ENCODE assay signal across 36 cellular contexts in the genomic region with DNA sequence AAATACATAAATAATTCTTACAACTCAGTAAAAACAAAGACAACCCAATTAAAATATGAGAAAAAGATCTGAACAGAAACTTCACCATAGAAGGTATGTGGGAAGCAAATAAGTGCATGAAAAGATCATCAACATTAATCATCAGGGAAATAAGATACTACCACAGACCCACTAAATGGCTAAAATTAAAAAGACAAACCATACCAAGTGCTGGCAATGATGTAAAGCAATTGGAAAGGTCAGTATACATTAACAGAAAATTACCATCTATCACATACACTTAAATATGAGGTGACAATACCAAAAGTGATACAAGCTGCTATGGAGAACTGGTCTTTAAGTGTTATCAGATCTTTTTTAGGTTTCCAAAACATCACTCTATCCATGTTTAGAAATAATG. TPM values are rescaled to one million over a fixed set of nuclear protein-coding genes. Genes with fewer than 3 reads are reported as not detected.
"Had no signal": no experiment of that assay in that cellular context is flagged by ENCODE, and none has a peak within 500 bp of the region (broad histone marks: within the 10 kb centered on the region; RNA-seq: fewer than 3 reads in every experiment).

No MANE protein-coding gene starts in this region.

- FAIRE-seq: bronchial epithelial cell, TTC549 had no signal

- H3K4me1 Mint-ChIP-seq: activated naive CD4-positive, alpha-beta T cell treated with anti-CD3 and anti-CD28 coated beads, Interleukin-2, amount 50 U/mL, for 24 hours; brain had no signal

- H3K27ac ChIP-seq: ascending aorta, cardiac muscle cell, VCaP had no signal

- H3K27ac Mint-ChIP-seq: activated B cell treated with CpG ODN at 0.5 μM for 24 hours; activated CD4-positive, alpha-beta memory T cell treated with anti-CD3 and anti-CD28 coated beads for 36 hours; activated CD4-positive, alpha-beta T cell treated with anti-CD3 and anti-CD28 coated beads, Interleukin-2, amount 10 ng/mL, durations not matched to agents 24 days and 14 days; activated CD8-positive, alpha-beta T cell treated with anti-CD3 and anti-CD28 coated beads for 36 hours; activated naive CD4-positive, alpha-beta T cell treated with anti-CD3 and anti-CD28 coated beads, Interleukin-2, amount 10 ng/mL, durations not matched to agents 7 days and 5 days; activated naive CD4-positive, alpha-beta T cell treated with anti-CD3 and anti-CD28 coated beads, Interleukin-2, amount 50 U/mL, for 24 hours; activated naive CD8-positive, alpha-beta T cell; activated naive CD8-positive, alpha-beta T cell treated with anti-CD3 and anti-CD28 coated beads, Interleukin-2, amount 10 ng/mL, durations not matched to agents 7 days and 5 days; activated naive CD8-positive, alpha-beta T cell treated with anti-CD3 and anti-CD28 coated beads, Interleukin-2, amount 50 U/mL, for 24 hours; activated T-helper 2 cell treated with anti-CD3 and anti-CD28 coated beads, Interferon-gamma antibody, Interleukin-2, Interleukin-4, amounts not matched to agents 10 μg/mL and 5 μg/mL and 100 μg/mL, durations not matched to agents 14 hours and 24 hours and 36 hours; brain; T-helper 1 cell treated with Interleukin-12 subunit alpha and Interleukin-12 subunit beta and Interleukin-4 antibody, amounts not matched to agents 30 μg/mL and 1 μg/mL, for 36 hours; T-helper 2 cell treated with Interferon-gamma antibody and Interleukin-4, amounts not matched to agents 5 μg/mL and 100 μg/mL, for 36 hours had no signal

- H3K9me3 Mint-ChIP-seq: activated CD4-positive, alpha-beta T cell treated with anti-CD3 and anti-CD28 coated beads, Interleukin-2, amount 10 ng/mL, durations not matched to agents 24 days and 14 days; activated CD8-positive, alpha-beta T cell treated with anti-CD3 and anti-CD28 coated beads for 36 hours; activated naive CD4-positive, alpha-beta T cell treated with anti-CD3 and anti-CD28 coated beads, Interleukin-2, amount 10 ng/mL, durations not matched to agents 7 days and 5 days; activated naive CD4-positive, alpha-beta T cell treated with anti-CD3 and anti-CD28 coated beads, Interleukin-2, amount 50 U/mL, for 24 hours; activated naive CD8-positive, alpha-beta T cell treated with anti-CD3 and anti-CD28 coated beads, Interleukin-2, amount 10 ng/mL, durations not matched to agents 7 days and 5 days; activated naive CD8-positive, alpha-beta T cell treated with anti-CD3 and anti-CD28 coated beads, Interleukin-2, amount 50 U/mL, for 24 hours; T-helper 1 cell treated with Interleukin-12 subunit alpha and Interleukin-12 subunit beta and Interleukin-4 antibody, amounts not matched to agents 30 μg/mL and 1 μg/mL, for 36 hours; T-helper 2 cell treated with Interferon-gamma antibody and Interleukin-4, amounts not matched to agents 5 μg/mL and 100 μg/mL, for 36 hours had no signal

- H3K9me3 ChIP-seq: ascending aorta had no signal

- H3K36me3 Mint-ChIP-seq: activated naive CD4-positive, alpha-beta T cell treated with anti-CD3 and anti-CD28 coated beads, Interleukin-2, amount 10 ng/mL, durations not matched to agents 7 days and 5 days; activated naive CD4-positive, alpha-beta T cell treated with anti-CD3 and anti-CD28 coated beads, Interleukin-2, amount 50 U/mL, for 24 hours; activated naive CD8-positive, alpha-beta T cell treated with anti-CD3 and anti-CD28 coated beads, Interleukin-2, amount 10 ng/mL, durations not matched to agents 7 days and 5 days had no signal

- H3K36me3 ChIP-seq: ascending aorta, cardiac muscle cell had no signal

- DNase-seq: activated B cell treated with CpG ODN at 0.5 μM for 24 hours; activated CD4-positive, alpha-beta memory T cell treated with anti-CD3 and anti-CD28 coated beads for 36 hours; activated CD4-positive, alpha-beta T cell treated with anti-CD3 and anti-CD28 coated beads for 4 hours; activated CD4-positive, alpha-beta T cell treated with anti-CD3 and anti-CD28 coated beads, Interleukin-2, amount 10 ng/mL, durations not matched to agents 24 days and 14 days; activated CD4-positive, alpha-beta T cell treated with anti-CD3 and anti-CD28 coated beads, Interleukin-2, amount 50 U/mL, for 1 hour; activated CD4-positive, alpha-beta T cell treated with anti-CD3 and anti-CD28 coated beads, Interleukin-2, amount 50 U/mL, for 4 hours; activated CD4-positive, CD25-positive, alpha-beta regulatory T cell treated with anti-CD3 and anti-CD28 coated beads, Interleukin-2, amount 50 U/mL, for 72 hours; activated CD8-positive, alpha-beta memory T cell treated with anti-CD3 and anti-CD28 coated beads, Interleukin-2, amount 50 U/mL, for 4 hours; activated CD8-positive, alpha-beta T cell treated with anti-CD3 and anti-CD28 coated beads for 36 hours; activated effector memory CD4-positive, alpha-beta T cell treated with Interleukin-2 at 50 U/mL for 16 hours; activated gamma-delta T cell; activated naive CD4-positive, alpha-beta T cell treated with anti-CD3 and anti-CD28 coated beads, Interleukin-2, amount 10 ng/mL, durations not matched to agents 7 days and 5 days; activated naive CD4-positive, alpha-beta T cell treated with Interleukin-2 at 50 U/mL for 16 hours; activated naive CD8-positive, alpha-beta T cell treated with anti-CD3 and anti-CD28 coated beads, Interleukin-2, amount 10 ng/mL, durations not matched to agents 7 days and 5 days; activated naive CD8-positive, alpha-beta T cell treated with anti-CD3 and anti-CD28 coated beads, Interleukin-2, amount 50 U/mL, for 24 hours; activated T-cell treated with anti-CD3 and anti-CD28 coated beads for 4 hours; activated T-cell treated with anti-CD3 and anti-CD28 coated beads, Interleukin-2, amount 50 U/mL, for 1 hour; activated T-cell treated with anti-CD3 and anti-CD28 coated beads, Interleukin-2, amount 50 U/mL, for 48 hours; amygdala; anterior cingulate cortex; caudate nucleus; T-helper 1 cell; T-helper 2 cell; T-helper 9 cell had no signal

- H3K27me3 Mint-ChIP-seq: activated B cell treated with CpG ODN at 0.5 μM for 24 hours, brain had no signal

- H3K27me3 ChIP-seq: ascending aorta, cardiac muscle cell had no signal

- H3K4me1 ChIP-seq: ascending aorta had no signal

- ATAC-seq: activated CD8-positive, alpha-beta T cell treated with anti-CD3 and anti-CD28 coated beads for 36 hours; activated naive CD8-positive, alpha-beta T cell treated with anti-CD3 and anti-CD28 coated beads, Interleukin-2, amount 50 U/mL, for 24 hours had no signal

- H3K4me3 ChIP-seq: ascending aorta, cardiac muscle cell had no signal

- H3K4me3 Mint-ChIP-seq: activated B cell treated with CpG ODN at 0.5 μM for 24 hours; activated CD4-positive, alpha-beta memory T cell treated with anti-CD3 and anti-CD28 coated beads for 36 hours; activated CD4-positive, alpha-beta T cell treated with anti-CD3 and anti-CD28 coated beads, Interleukin-2, amount 10 ng/mL, durations not matched to agents 24 days and 14 days; activated CD8-positive, alpha-beta T cell treated with anti-CD3 and anti-CD28 coated beads for 36 hours; activated naive CD4-positive, alpha-beta T cell treated with anti-CD3 and anti-CD28 coated beads, Interleukin-2, amount 10 ng/mL, durations not matched to agents 7 days and 5 days; activated naive CD4-positive, alpha-beta T cell treated with anti-CD3 and anti-CD28 coated beads, Interleukin-2, amount 50 U/mL, for 24 hours; activated naive CD8-positive, alpha-beta T cell; activated naive CD8-positive, alpha-beta T cell treated with anti-CD3 and anti-CD28 coated beads, Interleukin-2, amount 10 ng/mL, durations not matched to agents 7 days and 5 days; activated naive CD8-positive, alpha-beta T cell treated with anti-CD3 and anti-CD28 coated beads, Interleukin-2, amount 50 U/mL, for 24 hours; brain; T-helper 1 cell treated with Interleukin-12 subunit alpha and Interleukin-12 subunit beta and Interleukin-4 antibody, amounts not matched to agents 30 μg/mL and 1 μg/mL, for 36 hours; T-helper 2 cell treated with Interferon-gamma antibody and Interleukin-4, amounts not matched to agents 5 μg/mL and 100 μg/mL, for 36 hours had no signal

RNA-seq across cellular contexts. Expression of a gene that starts 44.7 kb away (rescaled TPM):
- total RNA-seq: activated B cell treated with CpG ODN at 0.5 μM for 24 hours; activated CD4-positive, alpha-beta memory T cell treated with anti-CD3 and anti-CD28 coated beads for 36 hours; activated CD4-positive, alpha-beta T cell treated with anti-CD3 and anti-CD28 coated beads, Interleukin-2, amount 10 ng/mL, durations not matched to agents 24 days and 14 days; activated CD8-positive, alpha-beta memory T cell treated with anti-CD3 and anti-CD28 coated beads for 36 hours; activated CD8-positive, alpha-beta T cell treated with anti-CD3 and anti-CD28 coated beads for 36 hours; activated naive CD8-positive, alpha-beta T cell treated with anti-CD3 and anti-CD28 coated beads, Interleukin-2, amount 10 ng/mL, durations not matched to agents 7 days and 5 days; activated T-helper 2 cell treated with anti-CD3 and anti-CD28 coated beads, Interferon-gamma antibody, Interleukin-2, Interleukin-4, amounts not matched to agents 10 μg/mL and 5 μg/mL and 100 μg/mL, durations not matched to agents 14 hours and 24 hours and 36 hours; bronchial epithelial cell had no signal
